In genomic region chr17:17830740-17831207, GRCh38 we compare ENCODE assay signal across 10 cellular contexts. TPM values are rescaled to one million over a fixed set of nuclear protein-coding genes. Genes with fewer than 3 reads are reported as not detected.
DNase-seq lines count a peak whose midpoint lies in the region; ATAC-seq, FAIRE-seq and TF ChIP-seq lines count a peak whose summit lies in the region.
"Had no signal": no experiment of that assay in that cellular context is flagged by ENCODE, and none has a peak within 500 bp of the region (broad histone marks: within the 10 kb centered on the region; RNA-seq: fewer than 3 reads in every experiment).

No MANE protein-coding gene starts in this region.

- H3K27ac Mint-ChIP-seq in Calu3 (ENCODE audit: unreplicated experiment): no peak overlapping the region

- H3K4me1 ChIP-seq in adrenal gland (replicated peaks in 1 of 2) (peaks cover 37 to 68% of the 10 kb centered on the region in 2 donors), HepG2 (ENCODE audit: insufficient read depth, low read length) (peaks cover 96% of the 10 kb centered on the region), stomach smooth muscle (ENCODE audit: control insufficient read depth, insufficient read depth, low read length) (peaks cover 47% of the 10 kb centered on the region)

- H3K36me3 ChIP-seq in adrenal gland (replicated peaks in 1 of 2) (no peaks in the 10 kb centered on the region), HepG2 (replicated peaks in 1 of 2; ENCODE audit: control insufficient read depth in 1 of 2, insufficient read depth in 2 of 2, low read length in 2 of 2) (peaks cover 14 to 44% of the 10 kb centered on the region in 2 experiments), stomach smooth muscle (ENCODE audit: control insufficient read depth in 2 of 2, insufficient read depth in 2 of 2, low read length in 2 of 2) (peaks cover 0 to 4% of the 10 kb centered on the region in 2 donors)

- no peak overlapping the region for H2AFZ ChIP-seq in HepG2 (ENCODE audit: low read length)

- H3K9me3 ChIP-seq in adrenal gland (replicated peaks in 1 of 3) (no peaks in the 10 kb centered on the region), HepG2 (ENCODE audit: low read length) (no peaks in the 10 kb centered on the region), stomach smooth muscle (ENCODE audit: control insufficient read depth in 2 of 2, low read length in 2 of 2) (no peaks in the 10 kb centered on the region)

- H3K4me2 ChIP-seq in HepG2 (ENCODE audit: low read depth, low read length): peak overlapping the region; percentile 48

- H3K27me3 ChIP-seq in adrenal gland (no peaks in the 10 kb centered on the region), HepG2 (ENCODE audit: control insufficient read depth in 1 of 2, insufficient read depth in 2 of 2, low read length in 2 of 2) (no peaks in the 10 kb centered on the region), stomach smooth muscle (ENCODE audit: control insufficient read depth in 1 of 2, insufficient read depth in 2 of 2, low read length in 2 of 2) (no peaks in the 10 kb centered on the region)

- BruUV-seq in HepG2 (replicated peaks; lab: Mats Ljungman, UMichigan): no TSS peak
- BruUV-seq in Calu3 (replicated peaks; lab: Mats Ljungman, UMichigan): no TSS peak

- H3K9ac ChIP-seq in HepG2 (ENCODE audit: insufficient read depth, low read depth, low read length): peak overlapping the region; percentile 43
- peak overlapping the region in 1 of 2 donors; percentile 21 for H3K9ac ChIP-seq in stomach smooth muscle (ENCODE audit: low read length in 2 of 2)

- TF ChIP-seq POLR2A in adrenal gland (IDR thresholded peaks at IDR 0.05) (peak in 1 of 2 donors; percentile 23), HepG2 (IDR thresholded peaks at IDR 0.05; ENCODE audit: insufficient read depth in 1 of 2, low read depth in 2 of 2, low read length in 2 of 2) (peak; percentile 31 to 46; a peak in 1 of 4 replicates)

- H3K79me2 ChIP-seq in HepG2 (ENCODE audit: insufficient read depth, low read length): peaks cover 93% of the 10 kb centered on the region

- DNase-seq in HuH-7 (ENCODE audit: low spot score): peak; percentile 78
- DNase-seq in adrenal gland: peak in 6 of 7 donors; percentile 56 to 87 (median 79)
- DNase-seq in HepG2 (ENCODE audit: low spot score): peak; percentile 92
- DNase-seq in Calu3: no peak
- no peak for DNase-seq in DMS114 treated with DMSO at 0.1 percent for 48 hours (lab: John Stamatoyannopoulos, UW; ENCODE audit: unreplicated experiment)
- DNase-seq: activated T-cell treated with anti-CD3 and anti-CD28 coated beads, Interleukin-2, amount 50 U/mL, for 4 hours had no signal

- TF ChIP-seq EP300 in HepG2 (IDR thresholded peaks at IDR 0.05; ENCODE audit: low read depth in 2 of 2, low read length in 2 of 2) (peak in 1 of 2 experiments; percentile 80; a peak in 3 of 4 replicates), HepG2 (CRISPR knock-in tag; IDR thresholded peaks at IDR 0.05; ENCODE audit: borderline replicate concordance) (peak; percentile 75)

- CTCF ChIA-PET in HepG2 (lab: Yijun Ruan, JAX; ENCODE audit: low intra/inter-chr PET ratio, low total read pairs): no interaction called here
- CTCF ChIA-PET in Calu3 (lab: Charles Lee): no interaction called here

- peaks cover 64% of the 10 kb centered on the region; the same call in 1 of the 2 replicates for H4K20me1 ChIP-seq in HepG2 (ENCODE audit: insufficient read depth, low read length)

- intact Hi-C loops in adrenal gland (cut with DNase I) (no loop called here), HepG2 (cut with micrococcal nuclease; ENCODE audit: unreplicated experiment) (no loop called here), Calu3 (cut with micrococcal nuclease; ENCODE audit: unreplicated experiment) (no loop called here)

- H3K4me1 Mint-ChIP-seq in Calu3 (ENCODE audit: low read depth, unreplicated experiment): peaks cover 58% of the 10 kb centered on the region

- peaks cover 57% of the 10 kb centered on the region for H3K36me3 Mint-ChIP-seq in Calu3 (ENCODE audit: insufficient read depth, unreplicated experiment)

- TF ChIP-seq RAD21 in HepG2 (CRISPR knock-in tag; IDR thresholded peaks at IDR 0.05): peak; percentile 46; the same call in 1 of the 2 replicates

- in situ Hi-C loops in HepG2 (cut with HindIII; ENCODE audit: extremely low pct_ligation_motif_present, low pct_unique_long_range_greater_than_20kb): no loop called here

- no peaks in the 10 kb centered on the region for H3K27me3 Mint-ChIP-seq in Calu3 (ENCODE audit: unreplicated experiment)

- FAIRE-seq in HepG2 (lab: Jason Lieb, UNC): peak; percentile 97
- FAIRE-seq: bronchial epithelial cell had no signal

- no peak overlapping the region for H3K4me3 Mint-ChIP-seq in Calu3 (ENCODE audit: low read depth, unreplicated experiment)
- H3K4me3 Mint-ChIP-seq: activated T-cell treated with anti-CD3 and anti-CD28 coated beads, Interleukin-2, amount 50 U/mL, for 4 hours had no signal

- TF ChIP-seq CTCF in adrenal gland (IDR thresholded peaks at IDR 0.05) (no peak), HepG2 (CRISPR knock-in tag; IDR thresholded peaks at IDR 0.05) (peak; percentile 43; the same call in 1 of the 2 replicates), Calu3 (IDR thresholded peaks at IDR 0.05; ENCODE audit: unreplicated experiment) (no peak)

- no peaks in the 10 kb centered on the region for H3K9me3 Mint-ChIP-seq in Calu3 (ENCODE audit: low read depth, unreplicated experiment)
- H3K9me3 Mint-ChIP-seq: activated T-cell treated with anti-CD3 and anti-CD28 coated beads, Interleukin-2, amount 50 U/mL, for 4 hours had no signal

- H3K27ac ChIP-seq in adrenal gland (peak overlapping the region in 3 of 5 donors; percentile 72 to 77 (median 74)), HepG2 (ENCODE audit: extremely low read length, insufficient read depth, low read length) (peak overlapping the region; percentile 75), stomach smooth muscle (ENCODE audit: low read length) (peak overlapping the region; percentile 71)

- WGBS in adrenal gland, 4 donors: 0 to 59% (median 28%) methylated on average over 2 to 6 of the region's 6 CpGs
- WGBS in HepG2 (ENCODE audit: low lambda C conversion rate): 0% methylated on average over 5 of the region's 6 CpGs

- ATAC-seq in HepG2 (peak; percentile 98), GM19351 (IDR thresholded peaks at IDR 0.05; ENCODE audit: unreplicated experiment) (no peak)
- ATAC-seq: activated CD4-positive, CD25-positive, alpha-beta regulatory T cell treated with anti-CD3 and anti-CD28 coated beads, Interleukin-2, amount 50 U/mL, for 24 hours; activated T-cell treated with anti-CD3 and anti-CD28 coated beads, Interleukin-2, amount 50 U/mL, for 4 hours had no signal

- H3K4me3 ChIP-seq in adrenal gland (no peak overlapping the region), HepG2 (replicated peaks in 1 of 3; ENCODE audit: insufficient read depth in 1 of 3, low read depth in 2 of 3, low read length in 3 of 3) (peak overlapping the region in 1 of 3 experiments; percentile 37; a peak in 1 of 6 replicates), stomach smooth muscle (ENCODE audit: low read length in 2 of 2) (no peak overlapping the region)

- POLR2A ChIA-PET in HepG2 (lab: Yijun Ruan, JAX): interaction anchor here (1.0 to 1.9 kb wide), 5 partner anchors 8 to 19 kb away, joined by 3 to 12 read pairs (median 7); no protein-coding TSS in a partner anchor

RNA-seq across cellular contexts. Expression of gene SREBF1, which starts 6.0 kb away (rescaled TPM):
- 100 to 1,000 TPM; 403 to 850 (median 667) TPM for total RNA-seq in adrenal gland
- 100 to 1,000 TPM; 298 to 818 (median 483) TPM for polyA plus RNA-seq in adrenal gland
- 12.6 and 34.3 TPM in 2 replicates for total RNA-seq in HepG2 (2016; rRNA removed; fragmentation: Illumina TruSeq; extraction: Trizol)
- 17.8 and 21.9 TPM in 2 replicates for total RNA-seq in HepG2 (2016; cell fraction: cytosol; rRNA removed; fragmentation: Illumina TruSeq; extraction: Trizol; ENCODE audit: low read depth)
- total RNA-seq in HepG2 (2016; cell fraction: insoluble cytoplasmic fraction; rRNA removed; fragmentation: Illumina TruSeq; extraction: Trizol): 11.7 and 40.3 TPM in 2 replicates
- 12.6 and 16.8 TPM in 2 replicates for total RNA-seq in HepG2 (2016; cell fraction: membrane; rRNA removed; fragmentation: Illumina TruSeq; extraction: Trizol)
- total RNA-seq in HepG2 (2016; cell fraction: nucleus; rRNA removed; fragmentation: Illumina TruSeq; extraction: Trizol): 53.2 and 57.7 TPM in 2 replicates
- polyA plus RNA-seq in HepG2 (2011; rRNA removed): 38.0 and 57.5 TPM in 2 replicates
- polyA plus RNA-seq in HepG2 (2011; cell fraction: cytosol; rRNA removed): 16.6 and 23.2 TPM in 2 replicates
- polyA plus RNA-seq in HepG2 (2011; cell fraction: nucleus; rRNA removed): 385 and 409 TPM in 2 replicates
- 60.2 and 60.8 TPM in 2 replicates for polyA plus RNA-seq in HepG2 (2012)
- polyA plus RNA-seq in HepG2 (2016; cell fraction: cytosol; fragmentation: Illumina TruSeq; extraction: Trizol; ENCODE audit: low read depth): 3.6 and 4.8 TPM in 2 replicates
- polyA plus RNA-seq in HepG2 (2016; cell fraction: insoluble cytoplasmic fraction; fragmentation: Illumina TruSeq; extraction: Trizol; ENCODE audit: low read depth): 11.3 and 14.1 TPM in 2 replicates
- polyA plus RNA-seq in HepG2 (2016; cell fraction: membrane; fragmentation: Illumina TruSeq; extraction: Trizol; ENCODE audit: low read depth): 7.4 and 8.0 TPM in 2 replicates
- polyA plus RNA-seq in HepG2 (2016; cell fraction: nucleus; fragmentation: Illumina TruSeq; extraction: Trizol; ENCODE audit: insufficient read depth, low read depth): 156 and 162 TPM in 2 replicates
- polyA minus RNA-seq in HepG2 (2011; rRNA and poly(A)+ RNA removed; ENCODE audit: low replicate concordance): 70.2 and 130 TPM in 2 replicates
- polyA minus RNA-seq in HepG2 (2011; cell fraction: cytosol; rRNA and poly(A)+ RNA removed): 35.3 and 56.1 TPM in 2 replicates
- 93.2 and 119 TPM in 2 replicates for polyA minus RNA-seq in HepG2 (2011; cell fraction: nucleus; rRNA and poly(A)+ RNA removed)
- 104 and 110 TPM in 2 replicates for total RNA-seq in Calu3 (2022)

Comparison
In these comparisons a context has a peak if more than half of its experiments do, and no peak if none do; other contexts are left out.
1. DNase-seq: peak in HuH-7 (single experiment), adrenal gland (6 of 7) and HepG2 (single experiment); none in Calu3 (single experiment) and DMS114 treated with DMSO at 0.1 percent for 48 hours (single experiment).
2. Peak in every context shown above with its lines, with median percentiles within 50 percentile points of each other: H3K27ac ChIP-seq.